ENCODE assay signal across 10 cellular contexts in genomic region chr12:113186666-113187325, GRCh38. TPM values are rescaled to one million over a fixed set of nuclear protein-coding genes. Genes with fewer than 3 reads are reported as not detected.
DNase-seq lines count a peak whose midpoint lies in the region; ATAC-seq, FAIRE-seq and TF ChIP-seq lines count a peak whose summit lies in the region.
"Had no signal": no experiment of that assay in that cellular context is flagged by ENCODE, and none has a peak within 500 bp of the region (broad histone marks: within the 10 kb centered on the region; RNA-seq: fewer than 3 reads in every experiment).

No MANE protein-coding gene starts in this region.

- H3K9ac ChIP-seq in keratinocyte (ENCODE audit: control insufficient read depth, extremely low read depth, insufficient read depth, low read length) (peak overlapping the region; percentile 98), stomach smooth muscle (ENCODE audit: low read length in 2 of 2) (peak overlapping the region in 1 of 2 donors; percentile 96)

- H3K4me2 ChIP-seq in keratinocyte (ENCODE audit: control insufficient read depth, extremely low read depth, insufficient read depth, low read depth, low read length) = peak overlapping the region; percentile 96

- H3K9me1 ChIP-seq in keratinocyte (ENCODE audit: control insufficient read depth, extremely low read depth, insufficient read depth, low read length) = no peaks in the 10 kb centered on the region

- no peak for DNase-seq in activated T-cell treated with anti-CD3 and anti-CD28 coated beads, Interleukin-2, amount 50 U/mL, for 24 hours
- no peak for DNase-seq in activated T-cell treated with anti-CD3 and anti-CD28 coated beads, Interleukin-2, amount 50 U/mL, for 1 hour
- no peak for DNase-seq in activated T-helper 2 cell treated with anti-CD3 and anti-CD28 coated beads, Interferon-gamma antibody, Interleukin-2, Interleukin-4, amounts not matched to agents 10 μg/mL and 5 μg/mL and 100 μg/mL, durations not matched to agents 14 hours and 24 hours and 36 hours (ENCODE audit: low spot score)
- DNase-seq in keratinocyte (ENCODE audit: low read depth, low spot score) (no peak), COR-L47 (lab: John Stamatoyannopoulos, UW) (no peak)
- DNase-seq in effector memory CD4-positive, alpha-beta T cell = no peak
- DNase-seq: activated CD8-positive, alpha-beta memory T cell treated with anti-CD3 and anti-CD28 coated beads for 24 hours; GOT3 had no signal

- intact Hi-C loops in activated T-helper 2 cell treated with anti-CD3 and anti-CD28 coated beads, Interferon-gamma antibody, Interleukin-2, Interleukin-4, amounts not matched to agents 10 μg/mL and 5 μg/mL and 100 μg/mL, durations not matched to agents 14 hours and 24 hours and 36 hours (cut with micrococcal nuclease) = no loop called here

- H4K20me1 ChIP-seq in keratinocyte (ENCODE audit: control insufficient read depth, extremely low read depth, insufficient read depth, low read length) = no peaks in the 10 kb centered on the region

- H3K4me3 Mint-ChIP-seq in activated T-cell treated with anti-CD3 and anti-CD28 coated beads, Interleukin-2, amount 50 U/mL, for 24 hours = peak overlapping the region; percentile 97
- H3K4me3 Mint-ChIP-seq in activated T-helper 2 cell treated with anti-CD3 and anti-CD28 coated beads, Interferon-gamma antibody, Interleukin-2, Interleukin-4, amounts not matched to agents 10 μg/mL and 5 μg/mL and 100 μg/mL, durations not matched to agents 14 hours and 24 hours and 36 hours (ENCODE audit: low read depth) = peak overlapping the region; percentile 90

- no peak for ATAC-seq in GM19467 (IDR thresholded peaks at IDR 0.05; ENCODE audit: unreplicated experiment)

- no peaks in the 10 kb centered on the region for H3K27me3 Mint-ChIP-seq in activated T-cell treated with anti-CD3 and anti-CD28 coated beads, Interleukin-2, amount 50 U/mL, for 24 hours
- no peaks in the 10 kb centered on the region for H3K27me3 Mint-ChIP-seq in activated T-helper 2 cell treated with anti-CD3 and anti-CD28 coated beads, Interferon-gamma antibody, Interleukin-2, Interleukin-4, amounts not matched to agents 10 μg/mL and 5 μg/mL and 100 μg/mL, durations not matched to agents 14 hours and 24 hours and 36 hours (ENCODE audit: low read depth)

- H3K79me2 ChIP-seq in keratinocyte (ENCODE audit: control insufficient read depth, insufficient read depth, low read length) = peaks cover 40% of the 10 kb centered on the region

- peaks cover 14% of the 10 kb centered on the region for H3K4me1 ChIP-seq in keratinocyte (ENCODE audit: control insufficient read depth, extremely low read depth, insufficient read depth, low read length)
- peaks cover 27% of the 10 kb centered on the region for H3K4me1 ChIP-seq in stomach smooth muscle (ENCODE audit: control insufficient read depth, insufficient read depth, low read length)
- peaks cover 16% of the 10 kb centered on the region for H3K4me1 ChIP-seq in effector memory CD4-positive, alpha-beta T cell (ENCODE audit: control insufficient read depth, insufficient read depth, low read length, poor library complexity, severe bottlenecking)

- H3K9me3 ChIP-seq in keratinocyte (ENCODE audit: control insufficient read depth, low read depth, low read length) (no peaks in the 10 kb centered on the region), stomach smooth muscle (ENCODE audit: control insufficient read depth in 2 of 2, low read length in 2 of 2) (no peaks in the 10 kb centered on the region)
- H3K9me3 ChIP-seq in effector memory CD4-positive, alpha-beta T cell (ENCODE audit: control insufficient read depth, low read length) = no peaks in the 10 kb centered on the region

- peaks cover 44% of the 10 kb centered on the region for H3K4me1 Mint-ChIP-seq in activated T-cell treated with anti-CD3 and anti-CD28 coated beads, Interleukin-2, amount 50 U/mL, for 24 hours (ENCODE audit: low read depth)
- H3K4me1 Mint-ChIP-seq in activated T-helper 2 cell treated with anti-CD3 and anti-CD28 coated beads, Interferon-gamma antibody, Interleukin-2, Interleukin-4, amounts not matched to agents 10 μg/mL and 5 μg/mL and 100 μg/mL, durations not matched to agents 14 hours and 24 hours and 36 hours (ENCODE audit: low read depth) = peaks cover 26% of the 10 kb centered on the region

- H3K9me3 Mint-ChIP-seq in activated T-cell treated with anti-CD3 and anti-CD28 coated beads, Interleukin-2, amount 50 U/mL, for 24 hours = no peaks in the 10 kb centered on the region
- no peaks in the 10 kb centered on the region for H3K9me3 Mint-ChIP-seq in activated T-helper 2 cell treated with anti-CD3 and anti-CD28 coated beads, Interferon-gamma antibody, Interleukin-2, Interleukin-4, amounts not matched to agents 10 μg/mL and 5 μg/mL and 100 μg/mL, durations not matched to agents 14 hours and 24 hours and 36 hours

- peaks cover 82% of the 10 kb centered on the region for H3K36me3 Mint-ChIP-seq in activated T-cell treated with anti-CD3 and anti-CD28 coated beads, Interleukin-2, amount 50 U/mL, for 24 hours (ENCODE audit: low read depth)
- peaks cover 42% of the 10 kb centered on the region for H3K36me3 Mint-ChIP-seq in activated T-helper 2 cell treated with anti-CD3 and anti-CD28 coated beads, Interferon-gamma antibody, Interleukin-2, Interleukin-4, amounts not matched to agents 10 μg/mL and 5 μg/mL and 100 μg/mL, durations not matched to agents 14 hours and 24 hours and 36 hours (ENCODE audit: low read depth)

- H3K27me3 ChIP-seq in keratinocyte (ENCODE audit: control insufficient read depth, extremely low read depth, insufficient read depth, low read length) (no peaks in the 10 kb centered on the region), stomach smooth muscle (ENCODE audit: control insufficient read depth in 1 of 2, insufficient read depth in 2 of 2, low read length in 2 of 2) (no peaks in the 10 kb centered on the region)
- no peaks in the 10 kb centered on the region for H3K27me3 ChIP-seq in effector memory CD4-positive, alpha-beta T cell (replicated peaks; ENCODE audit: control insufficient read depth, insufficient read depth, low read length, poor library complexity, severe bottlenecking)

- dilution Hi-C loops in keratinocyte (cut with MboI; ENCODE audit: extremely low pct_ligation_motif_present, low sequenced_read_pairs) = no loop called here

- H3K27ac ChIP-seq in keratinocyte (ENCODE audit: control insufficient read depth, insufficient read depth, low read length) = no peak overlapping the region
- H3K27ac ChIP-seq in stomach smooth muscle (ENCODE audit: low read length) = no peak overlapping the region
- no peak overlapping the region for H3K27ac ChIP-seq in effector memory CD4-positive, alpha-beta T cell (ENCODE audit: insufficient read depth, low read length, poor library complexity, severe bottlenecking)

- no peak overlapping the region for H2AFZ ChIP-seq in keratinocyte (ENCODE audit: control insufficient read depth, low read length)

- peak overlapping the region; percentile 98 for H3K27ac Mint-ChIP-seq in activated T-cell treated with anti-CD3 and anti-CD28 coated beads, Interleukin-2, amount 50 U/mL, for 24 hours
- H3K27ac Mint-ChIP-seq in activated T-helper 2 cell treated with anti-CD3 and anti-CD28 coated beads, Interferon-gamma antibody, Interleukin-2, Interleukin-4, amounts not matched to agents 10 μg/mL and 5 μg/mL and 100 μg/mL, durations not matched to agents 14 hours and 24 hours and 36 hours = peak overlapping the region; percentile 93

- H3K36me3 ChIP-seq in keratinocyte (ENCODE audit: control insufficient read depth in 2 of 2, extremely low read depth in 1 of 2, insufficient read depth in 2 of 2, low read length in 2 of 2) (peaks cover 3 to 13% of the 10 kb centered on the region in 2 experiments), stomach smooth muscle (ENCODE audit: control insufficient read depth in 2 of 2, insufficient read depth in 2 of 2, low read length in 2 of 2) (peaks cover 4 to 7% of the 10 kb centered on the region in 2 donors)
- peaks cover 10% of the 10 kb centered on the region for H3K36me3 ChIP-seq in effector memory CD4-positive, alpha-beta T cell (ENCODE audit: control insufficient read depth, insufficient read depth, low read length)

- H3K4me3 ChIP-seq in keratinocyte (ENCODE audit: control insufficient read depth in 2 of 3, extremely low read depth in 1 of 3, insufficient read depth in 2 of 3, low read depth in 1 of 3, low read length in 3 of 3) = peak overlapping the region in 1 of 3 experiments; percentile 77
- H3K4me3 ChIP-seq in stomach smooth muscle (ENCODE audit: low read length in 2 of 2) = peak overlapping the region; percentile 88 to 91
- no peak overlapping the region for H3K4me3 ChIP-seq in effector memory CD4-positive, alpha-beta T cell (ENCODE audit: insufficient read depth, low read depth, low read length, poor library complexity, severe bottlenecking)

- no peak for TF ChIP-seq CTCF in keratinocyte (optimal IDR thresholded peaks at IDR 0.05 in 1 of 3, IDR thresholded peaks at IDR 0.05 in 1 of 3, conservative IDR thresholded peaks at IDR 0.05 in 1 of 3; ENCODE audit: extremely low read depth in 1 of 3, insufficient read depth in 2 of 3, low read length in 3 of 3)

- FAIRE-seq in keratinocyte (lab: Jason Lieb, UNC) = no peak

RNA-seq across cellular contexts. Expression of gene RITA1, which starts 1.3 kb away (rescaled TPM):
- total RNA-seq in activated T-helper 2 cell treated with anti-CD3 and anti-CD28 coated beads, Interferon-gamma antibody, Interleukin-2, Interleukin-4, amounts not matched to agents 10 μg/mL and 5 μg/mL and 100 μg/mL, durations not matched to agents 14 hours and 24 hours and 36 hours = 26.8 and 27.2 TPM in 2 replicates
- 11.8 to 14.5 TPM (median 14.5 TPM) in 3 replicates for polyA plus RNA-seq in keratinocyte
- polyA plus RNA-seq in keratinocyte (2011; ENCODE audit: low read depth) = 3.5 TPM
- polyA plus RNA-seq in keratinocyte (2011; cell fraction: cytosol; rRNA removed) = 10.5 and 16.6 TPM in 2 replicates
- polyA plus RNA-seq in keratinocyte (2011; cell fraction: nucleus; rRNA removed) = 5.8 and 7.6 TPM in 2 replicates
- polyA plus RNA-seq in keratinocyte (2012; ENCODE audit: low replicate concordance) = 9.1 and 16.3 TPM in 2 replicates
- 8.0 to 9.3 TPM (median 8.6 TPM) in 3 replicates for polyA minus RNA-seq in keratinocyte
- polyA minus RNA-seq in keratinocyte (2011; cell fraction: cytosol; rRNA and poly(A)+ RNA removed) = 20.1 TPM
- polyA minus RNA-seq in keratinocyte (2011; cell fraction: nucleus; rRNA and poly(A)+ RNA removed) = 4.2 and 4.8 TPM in 2 replicates

RNA-seq across cellular contexts. Expression of gene DDX54, which starts 1.5 kb away (rescaled TPM):
- total RNA-seq in activated T-helper 2 cell treated with anti-CD3 and anti-CD28 coated beads, Interferon-gamma antibody, Interleukin-2, Interleukin-4, amounts not matched to agents 10 μg/mL and 5 μg/mL and 100 μg/mL, durations not matched to agents 14 hours and 24 hours and 36 hours = 115 and 118 TPM in 2 replicates
- 42.1 to 47.3 TPM (median 44.6 TPM) in 3 replicates for polyA plus RNA-seq in keratinocyte
- 140 TPM for polyA plus RNA-seq in keratinocyte (2011; ENCODE audit: low read depth)
- 27.7 and 54.7 TPM in 2 replicates for polyA plus RNA-seq in keratinocyte (2011; cell fraction: cytosol; rRNA removed)
- polyA plus RNA-seq in keratinocyte (2011; cell fraction: nucleus; rRNA removed) = 61.3 and 74.7 TPM in 2 replicates
- polyA plus RNA-seq in keratinocyte (2012; ENCODE audit: low replicate concordance) = 28.7 and 46.8 TPM in 2 replicates
- polyA minus RNA-seq in keratinocyte = 38.0 to 74.1 TPM (median 38.7 TPM) in 3 replicates
- polyA minus RNA-seq in keratinocyte (2011; cell fraction: cytosol; rRNA and poly(A)+ RNA removed) = 35.7 TPM
- 22.9 and 31.4 TPM in 2 replicates for polyA minus RNA-seq in keratinocyte (2011; cell fraction: nucleus; rRNA and poly(A)+ RNA removed)

RNA-seq across cellular contexts. Expression of gene TPCN1, which starts 34.5 kb away (rescaled TPM):
- 44.9 and 47.5 TPM in 2 replicates for total RNA-seq in activated T-helper 2 cell treated with anti-CD3 and anti-CD28 coated beads, Interferon-gamma antibody, Interleukin-2, Interleukin-4, amounts not matched to agents 10 μg/mL and 5 μg/mL and 100 μg/mL, durations not matched to agents 14 hours and 24 hours and 36 hours
- polyA plus RNA-seq in keratinocyte = 6.8 to 13.9 TPM (median 8.0 TPM) in 3 replicates
- polyA plus RNA-seq in keratinocyte (2011; ENCODE audit: low read depth) = 5.1 TPM
- 4.0 and 5.0 TPM in 2 replicates for polyA plus RNA-seq in keratinocyte (2011; cell fraction: cytosol; rRNA removed)
- polyA plus RNA-seq in keratinocyte (2011; cell fraction: nucleus; rRNA removed) = 33.9 and 38.8 TPM in 2 replicates
- 11.8 and 13.3 TPM in 2 replicates for polyA plus RNA-seq in keratinocyte (2012; ENCODE audit: low replicate concordance)
- polyA minus RNA-seq in keratinocyte = 11.1 to 34.4 TPM (median 17.2 TPM) in 3 replicates
- 12.3 TPM for polyA minus RNA-seq in keratinocyte (2011; cell fraction: cytosol; rRNA and poly(A)+ RNA removed)
- polyA minus RNA-seq in keratinocyte (2011; cell fraction: nucleus; rRNA and poly(A)+ RNA removed) = 28.4 and 32.3 TPM in 2 replicates

RNA-seq across cellular contexts. Expression of gene CFAP73, which starts 37.3 kb away (rescaled TPM):
- 0.14 TPM in 1 of 2 replicates, not detected in the other for total RNA-seq in activated T-helper 2 cell treated with anti-CD3 and anti-CD28 coated beads, Interferon-gamma antibody, Interleukin-2, Interleukin-4, amounts not matched to agents 10 μg/mL and 5 μg/mL and 100 μg/mL, durations not matched to agents 14 hours and 24 hours and 36 hours
- polyA plus RNA-seq in keratinocyte = not detected in 3 replicates
- polyA plus RNA-seq in keratinocyte (2011; ENCODE audit: low read depth) = not detected
- polyA plus RNA-seq in keratinocyte (2011; cell fraction: cytosol; rRNA removed) = not detected in 2 replicates
- polyA plus RNA-seq in keratinocyte (2011; cell fraction: nucleus; rRNA removed) = not detected in 2 replicates
- not detected in 2 replicates for polyA plus RNA-seq in keratinocyte (2012; ENCODE audit: low replicate concordance)
- polyA minus RNA-seq in keratinocyte = not detected in 3 replicates
- polyA minus RNA-seq in keratinocyte (2011; cell fraction: cytosol; rRNA and poly(A)+ RNA removed) = not detected
- polyA minus RNA-seq in keratinocyte (2011; cell fraction: nucleus; rRNA and poly(A)+ RNA removed) = not detected in 2 replicates

RNA-seq across cellular contexts. Expression of gene RASAL1, which starts 51.2 kb away (rescaled TPM):
- total RNA-seq in activated T-helper 2 cell treated with anti-CD3 and anti-CD28 coated beads, Interferon-gamma antibody, Interleukin-2, Interleukin-4, amounts not matched to agents 10 μg/mL and 5 μg/mL and 100 μg/mL, durations not matched to agents 14 hours and 24 hours and 36 hours = 2.2 TPM in 2 replicates
- polyA plus RNA-seq in keratinocyte = 0.05 to 0.17 TPM (median 0.06 TPM) in 3 replicates
- polyA plus RNA-seq in keratinocyte (2011; ENCODE audit: low read depth) = 3.0 TPM
- polyA plus RNA-seq in keratinocyte (2011; cell fraction: cytosol; rRNA removed) = 0.06 and 0.13 TPM in 2 replicates
- polyA plus RNA-seq in keratinocyte (2011; cell fraction: nucleus; rRNA removed) = 0.28 and 0.62 TPM in 2 replicates
- 0.05 and 4.5 TPM in 2 replicates for polyA plus RNA-seq in keratinocyte (2012; ENCODE audit: low replicate concordance)
- 0.10 to 0.33 TPM in 2 of 3 replicates, not detected in the other for polyA minus RNA-seq in keratinocyte
- polyA minus RNA-seq in keratinocyte (2011; cell fraction: cytosol; rRNA and poly(A)+ RNA removed) = not detected
- polyA minus RNA-seq in keratinocyte (2011; cell fraction: nucleus; rRNA and poly(A)+ RNA removed) = 0.31 and 0.84 TPM in 2 replicates
